ENCODE assay signal across 19 cellular contexts in genomic region chr13:112880221-112880641, GRCh38.
DNase-seq lines count a peak whose midpoint lies in the region; ATAC-seq, FAIRE-seq and TF ChIP-seq lines count a peak whose summit lies in the region.
"Had no signal": no experiment of that assay in that cellular context is flagged by ENCODE, and none has a peak within 500 bp of the region (broad histone marks: within the 10 kb centered on the region; RNA-seq: fewer than 3 reads in every experiment).

No MANE protein-coding gene starts in this region.

- no peak overlapping the region for H2BK120ac ChIP-seq in IMR-90 (ENCODE audit: low read depth, low read length)

- no peak overlapping the region for H3K56ac ChIP-seq in IMR-90 (ENCODE audit: extremely low read depth, insufficient read depth, low read length)

- H3K36me3 ChIP-seq in IMR-90 (ENCODE audit: control insufficient read depth, insufficient read depth, low read length) (peaks cover 32% of the 10 kb centered on the region), kidney (ENCODE audit: control insufficient read depth in 1 of 2, insufficient read depth in 2 of 2, low read length in 2 of 2) (peaks cover 7 to 14% of the 10 kb centered on the region in 2 donors), neural progenitor cell (no peaks in the 10 kb centered on the region)

- in situ Hi-C loops in IMR-90 (cut with MboI; ENCODE audit: low sequenced_read_pairs) = no loop called here

- no peak overlapping the region for H2BK5ac ChIP-seq in IMR-90 (ENCODE audit: low read depth, low read length, poor library complexity, severe bottlenecking)

- TF ChIP-seq RAD21 in IMR-90 (IDR thresholded peaks at IDR 0.05; ENCODE audit: low read length) = no peak

- no peak overlapping the region for H3K27ac Mint-ChIP-seq in CD14-positive monocyte
- H3K27ac Mint-ChIP-seq in neural progenitor cell = peak overlapping the region; percentile 76
- H3K27ac Mint-ChIP-seq: CD8-positive, alpha-beta T cell; HFFc6 had no signal

- H3K9me3 Mint-ChIP-seq in CD14-positive monocyte (no peaks in the 10 kb centered on the region), neural progenitor cell (no peaks in the 10 kb centered on the region)
- H3K9me3 Mint-ChIP-seq: CD8-positive, alpha-beta T cell; HFFc6 had no signal

- CTCF ChIA-PET in IMR-90 (lab: Yijun Ruan, JAX) = no interaction called here

- no peak for TF ChIP-seq POLR2A in IMR-90 (IDR thresholded peaks at IDR 0.05; ENCODE audit: low read depth, low read length)

- no peak overlapping the region for H3K23ac ChIP-seq in IMR-90 (ENCODE audit: low read depth, low read length)

- H3K27ac ChIP-seq in IMR-90 (ENCODE audit: insufficient read depth, low read length) (no peak overlapping the region), kidney (ENCODE audit: low read depth in 2 of 2, low read length in 2 of 2) (no peak overlapping the region), neural progenitor cell (no peak overlapping the region)
- H3K27ac ChIP-seq: A549, C4-2B had no signal

- no peak overlapping the region for H3K4me3 ChIP-seq in IMR-90 (ENCODE audit: insufficient read depth, low read depth, low read length)
- H3K4me3 ChIP-seq in kidney (ENCODE audit: low read length in 2 of 2) = no peak overlapping the region
- no peak overlapping the region for H3K4me3 ChIP-seq in neural progenitor cell
- H3K4me3 ChIP-seq: A549 had no signal

- peaks cover 6% of the 10 kb centered on the region for H3K9me1 ChIP-seq in IMR-90 (ENCODE audit: insufficient read depth, low read length)

- H3K4me1 Mint-ChIP-seq in CD14-positive monocyte (no peaks in the 10 kb centered on the region), neural progenitor cell (peaks cover 12% of the 10 kb centered on the region)

- no peak for FAIRE-seq in kidney (lab: Jason Lieb, UNC)
- FAIRE-seq: A549, D721Med, GM12892, HTR-8/SVneo had no signal

- ATAC-seq in IMR-90 (ENCODE audit: low read depth) (no peak), GM19324 (IDR thresholded peaks at IDR 0.05; ENCODE audit: low FRiP score, unreplicated experiment) (no peak), sciatic nerve (no peak), GM18498 (IDR thresholded peaks at IDR 0.05; ENCODE audit: unreplicated experiment) (no peak)
- ATAC-seq: A549; CD8-positive, alpha-beta T cell had no signal

- H3K79me2 ChIP-seq in neural progenitor cell (ENCODE audit: low read depth) = no peaks in the 10 kb centered on the region

- WGBS in IMR-90 (ENCODE audit: extremely low coverage in 2 of 2, insufficient read length in 1 of 2), 2 experiments = 94% methylated on average over 18 of the region's 22 CpGs; no CpG with 5 or more reads in 1 of the 2 experiments

- H2AFZ ChIP-seq in IMR-90 (replicated peaks; ENCODE audit: low read length, poor library complexity) (no peak overlapping the region), neural progenitor cell (replicated peaks) (no peak overlapping the region)

- DNase-seq in CD14-positive monocyte (ENCODE audit: low spot score) = peak; percentile 38
- DNase-seq in IMR-90 = no peak
- peak; percentile 62 for DNase-seq in kidney
- DNase-seq in neural progenitor cell (ENCODE audit: low spot score) = no peak
- no peak for DNase-seq in sciatic nerve (ENCODE audit: low spot score)
- DNase-seq: CD8-positive, alpha-beta T cell; COR-L47; DND-41; GDM1; HCEC 1CT; HFFc6 had no signal

- H3K27me3 Mint-ChIP-seq in CD14-positive monocyte (ENCODE audit: low read depth in 3 of 3) (peaks cover 0 to 3% (median 0%) of the 10 kb centered on the region in 3 donors), neural progenitor cell (ENCODE audit: insufficient read depth, low read depth) (no peaks in the 10 kb centered on the region)

- H4K91ac ChIP-seq in IMR-90 (ENCODE audit: insufficient read depth, low read depth, low read length) = no peak overlapping the region

- H3K36me3 Mint-ChIP-seq in CD14-positive monocyte = peaks cover 90 to 97% of the 10 kb centered on the region in 2 donors
- peaks cover 11% of the 10 kb centered on the region for H3K36me3 Mint-ChIP-seq in neural progenitor cell

- H3K4me1 ChIP-seq in IMR-90 (ENCODE audit: control insufficient read depth, insufficient read depth, low read length) (no peaks in the 10 kb centered on the region), kidney (ENCODE audit: control insufficient read depth in 1 of 2, insufficient read depth in 1 of 2, low read depth in 1 of 2, low read length in 2 of 2) (peaks cover 3 to 9% of the 10 kb centered on the region in 2 donors), neural progenitor cell (peaks cover under 1% of the 10 kb centered on the region)
- H3K4me1 ChIP-seq: A549, BE2C had no signal

- H2BK15ac ChIP-seq in IMR-90 (ENCODE audit: low read depth, low read length) = no peak overlapping the region

- no peak overlapping the region for H3K18ac ChIP-seq in IMR-90 (ENCODE audit: low read depth, low read length)

- no peak overlapping the region for H4K8ac ChIP-seq in IMR-90 (ENCODE audit: low read depth in 2 of 2, low read length in 2 of 2)

- peak overlapping the region; percentile 50 for H2AK9ac ChIP-seq in IMR-90 (replicated peaks; ENCODE audit: low read depth, low read length, poor library complexity)

- H3K4ac ChIP-seq in IMR-90 (ENCODE audit: low read depth, low read length) = no peak overlapping the region

- H2BK20ac ChIP-seq in IMR-90 (ENCODE audit: low read depth, low read length) = no peak overlapping the region

- no peaks in the 10 kb centered on the region for H3K9me3 ChIP-seq in IMR-90 (ENCODE audit: control insufficient read depth, insufficient read depth, low read length)
- no peaks in the 10 kb centered on the region for H3K9me3 ChIP-seq in kidney (ENCODE audit: control insufficient read depth in 1 of 2, low read length in 2 of 2)
- H3K9me3 ChIP-seq in neural progenitor cell (ENCODE audit: low read depth) = no peaks in the 10 kb centered on the region
- H3K9me3 ChIP-seq: A549, BE2C had no signal

- intact Hi-C loops in CD14-positive monocyte (cut with micrococcal nuclease) = no loop called here
- intact Hi-C loops in IMR-90 (cut with micrococcal nuclease) = no loop called here
- intact Hi-C loops in kidney (cut with DNase I) = no loop called here
- intact Hi-C loops in sciatic nerve (cut with DNase I) = no loop called here

- dilution Hi-C loops in IMR-90 (cut with HindIII; ENCODE audit: low sequenced_read_pairs, unreplicated experiment) = no loop called here

- H3K4me3 Mint-ChIP-seq in CD14-positive monocyte (no peak overlapping the region), neural progenitor cell (no peak overlapping the region)
- H3K4me3 Mint-ChIP-seq: CD8-positive, alpha-beta T cell; HFFc6 had no signal

- H4K5ac ChIP-seq in IMR-90 (ENCODE audit: low read depth, low read length) = no peak overlapping the region

- H4K20me1 ChIP-seq in IMR-90 (ENCODE audit: insufficient read depth, low read length) (no peaks in the 10 kb centered on the region; the same call in 1 of the 2 replicates), neural progenitor cell (ENCODE audit: low read depth) (no peaks in the 10 kb centered on the region)

- H3K14ac ChIP-seq in IMR-90 (replicated peaks; ENCODE audit: low read depth, low read length) = no peak overlapping the region

- peaks cover 17% of the 10 kb centered on the region for H3F3A ChIP-seq in neural progenitor cell (ENCODE audit: low read depth)

- no TSS peak for BruUV-seq in IMR-90 (replicated peaks; lab: Mats Ljungman, UMichigan)

- H3K79me1 ChIP-seq in IMR-90 (ENCODE audit: low read depth in 1 of 2, low read length in 2 of 2) = no peaks in the 10 kb centered on the region

- TF ChIP-seq CTCF in CD14-positive monocyte (IDR thresholded peaks at IDR 0.05) (no peak), IMR-90 (conservative IDR thresholded peaks at IDR 0.05; ENCODE audit: low read depth, low read length) (no peak), kidney (IDR thresholded peaks at IDR 0.05; ENCODE audit: borderline replicate concordance, extremely low read depth, insufficient read depth) (no peak), neural progenitor cell (IDR thresholded peaks at IDR 0.05) (no peak)

- H2AK5ac ChIP-seq in IMR-90 (ENCODE audit: low read depth, low read length) = no peak overlapping the region

- H3K27me3 ChIP-seq in IMR-90 (ENCODE audit: control insufficient read depth, insufficient read depth, low read length) (no peaks in the 10 kb centered on the region), neural progenitor cell (no peaks in the 10 kb centered on the region)
- H3K27me3 ChIP-seq: BE2C had no signal

- H3K4me2 ChIP-seq in IMR-90 (ENCODE audit: low read depth, low read length) = no peak overlapping the region
- no peak overlapping the region for H3K4me2 ChIP-seq in neural progenitor cell
- H3K4me2 ChIP-seq: A549 had no signal

- POLR2A ChIA-PET in IMR-90 (lab: Charles Lee; ENCODE audit: unreplicated experiment) = no interaction called here

- H3K9ac ChIP-seq in IMR-90 (ENCODE audit: low read depth, low read length) (no peak overlapping the region), kidney (ENCODE audit: low read length in 2 of 2) (no peak overlapping the region), neural progenitor cell (no peak overlapping the region)

TF ChIP-seq in IMR-90, 13 proteins besides CTCF, POLR2A, EP300 and RAD21 (continues in another document):
- TF ChIP-seq FOS (IDR thresholded peaks at IDR 0.05; ENCODE audit: low read depth, low read length) = no peak
- TF ChIP-seq CHD1 (IDR thresholded peaks at IDR 0.05; ENCODE audit: low read depth, low read length) = no peak
- TF ChIP-seq MAZ (IDR thresholded peaks at IDR 0.05; ENCODE audit: borderline replicate concordance, low read depth, low read length) = no peak
- no peak for TF ChIP-seq NFE2L2 (IDR thresholded peaks at IDR 0.05; ENCODE audit: low read depth, low read length)
- no peak for TF ChIP-seq RCOR1 (IDR thresholded peaks at IDR 0.05; ENCODE audit: insufficient replicate concordance, low read length)
- no peak for TF ChIP-seq ELK1 (IDR thresholded peaks at IDR 0.05; ENCODE audit: borderline replicate concordance, low read depth, low read length)
- no peak for TF ChIP-seq SMC3 (IDR thresholded peaks at IDR 0.05; ENCODE audit: low read depth, low read length)
- TF ChIP-seq RFX5 (IDR thresholded peaks at IDR 0.05; ENCODE audit: low read depth, low read length) = no peak
- no peak for TF ChIP-seq MAFK (IDR thresholded peaks at IDR 0.05; ENCODE audit: low read depth, low read length)

Comparison
In these comparisons a context has a peak if more than half of its experiments do, and no peak if none do; other contexts are left out.
1. DNase-seq: peak in CD14-positive monocyte (single experiment) and kidney (single experiment); none in IMR-90 (single experiment), neural progenitor cell (single experiment) and sciatic nerve (single experiment).